Comparison of ENCODE assay signal across 1 cellular context in the genomic region with DNA sequence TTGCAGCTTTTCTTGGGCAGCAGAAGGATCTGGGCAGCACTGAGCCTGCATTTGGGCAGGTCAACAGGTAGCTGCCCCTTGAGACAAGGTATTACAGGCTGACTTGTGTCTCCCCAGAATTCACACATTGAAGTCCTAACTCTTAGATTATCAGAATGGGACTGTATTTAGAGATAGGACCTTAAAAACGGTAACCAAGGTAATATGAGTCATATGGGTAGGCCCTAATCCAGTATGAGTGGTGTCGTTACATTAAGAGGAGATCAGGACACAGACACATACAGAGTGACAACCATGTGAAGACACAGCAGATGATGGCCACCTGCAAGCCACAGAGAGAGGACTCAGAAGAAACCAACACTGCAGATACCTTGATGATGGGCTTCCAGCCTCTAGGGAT.
A peak's percentile ranks its signal among the peaks of the same experiment; 100 is the strongest.
TF ChIP-seq lines count a peak whose summit lies in the region.

No MANE protein-coding gene starts in this region.

TF ChIP-seq in GM12878, 131 proteins besides CTCF, POLR2A, EP300 and RAD21:
- TF ChIP-seq, protein P1, sequence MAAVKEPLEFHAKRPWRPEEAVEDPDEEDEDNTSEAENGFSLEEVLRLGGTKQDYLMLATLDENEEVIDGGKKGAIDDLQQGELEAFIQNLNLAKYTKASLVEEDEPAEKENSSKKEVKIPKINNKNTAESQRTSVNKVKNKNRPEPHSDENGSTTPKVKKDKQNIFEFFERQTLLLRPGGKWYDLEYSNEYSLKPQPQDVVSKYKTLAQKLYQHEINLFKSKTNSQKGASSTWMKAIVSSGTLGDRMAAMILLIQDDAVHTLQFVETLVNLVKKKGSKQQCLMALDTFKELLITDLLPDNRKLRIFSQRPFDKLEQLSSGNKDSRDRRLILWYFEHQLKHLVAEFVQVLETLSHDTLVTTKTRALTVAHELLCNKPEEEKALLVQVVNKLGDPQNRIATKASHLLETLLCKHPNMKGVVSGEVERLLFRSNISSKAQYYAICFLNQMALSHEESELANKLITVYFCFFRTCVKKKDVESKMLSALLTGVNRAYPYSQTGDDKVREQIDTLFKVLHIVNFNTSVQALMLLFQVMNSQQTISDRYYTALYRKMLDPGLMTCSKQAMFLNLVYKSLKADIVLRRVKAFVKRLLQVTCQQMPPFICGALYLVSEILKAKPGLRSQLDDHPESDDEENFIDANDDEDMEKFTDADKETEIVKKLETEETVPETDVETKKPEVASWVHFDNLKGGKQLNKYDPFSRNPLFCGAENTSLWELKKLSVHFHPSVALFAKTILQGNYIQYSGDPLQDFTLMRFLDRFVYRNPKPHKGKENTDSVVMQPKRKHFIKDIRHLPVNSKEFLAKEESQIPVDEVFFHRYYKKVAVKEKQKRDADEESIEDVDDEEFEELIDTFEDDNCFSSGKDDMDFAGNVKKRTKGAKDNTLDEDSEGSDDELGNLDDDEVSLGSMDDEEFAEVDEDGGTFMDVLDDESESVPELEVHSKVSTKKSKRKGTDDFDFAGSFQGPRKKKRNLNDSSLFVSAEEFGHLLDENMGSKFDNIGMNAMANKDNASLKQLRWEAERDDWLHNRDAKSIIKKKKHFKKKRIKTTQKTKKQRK (IDR thresholded peaks at IDR 0.05; ENCODE audit: low read depth, low read length) = no peak
- TF ChIP-seq IRF4 (IDR thresholded peaks at IDR 0.05; ENCODE audit: low read depth, low read length) (0 out of 2 replicates have a peak, but pooled peaks have one; percentile 15), PAX5 (IDR thresholded peaks at IDR 0.05; ENCODE audit: borderline replicate concordance, low read depth, low read length) (no peak)
- TF ChIP-seq, protein P2, sequence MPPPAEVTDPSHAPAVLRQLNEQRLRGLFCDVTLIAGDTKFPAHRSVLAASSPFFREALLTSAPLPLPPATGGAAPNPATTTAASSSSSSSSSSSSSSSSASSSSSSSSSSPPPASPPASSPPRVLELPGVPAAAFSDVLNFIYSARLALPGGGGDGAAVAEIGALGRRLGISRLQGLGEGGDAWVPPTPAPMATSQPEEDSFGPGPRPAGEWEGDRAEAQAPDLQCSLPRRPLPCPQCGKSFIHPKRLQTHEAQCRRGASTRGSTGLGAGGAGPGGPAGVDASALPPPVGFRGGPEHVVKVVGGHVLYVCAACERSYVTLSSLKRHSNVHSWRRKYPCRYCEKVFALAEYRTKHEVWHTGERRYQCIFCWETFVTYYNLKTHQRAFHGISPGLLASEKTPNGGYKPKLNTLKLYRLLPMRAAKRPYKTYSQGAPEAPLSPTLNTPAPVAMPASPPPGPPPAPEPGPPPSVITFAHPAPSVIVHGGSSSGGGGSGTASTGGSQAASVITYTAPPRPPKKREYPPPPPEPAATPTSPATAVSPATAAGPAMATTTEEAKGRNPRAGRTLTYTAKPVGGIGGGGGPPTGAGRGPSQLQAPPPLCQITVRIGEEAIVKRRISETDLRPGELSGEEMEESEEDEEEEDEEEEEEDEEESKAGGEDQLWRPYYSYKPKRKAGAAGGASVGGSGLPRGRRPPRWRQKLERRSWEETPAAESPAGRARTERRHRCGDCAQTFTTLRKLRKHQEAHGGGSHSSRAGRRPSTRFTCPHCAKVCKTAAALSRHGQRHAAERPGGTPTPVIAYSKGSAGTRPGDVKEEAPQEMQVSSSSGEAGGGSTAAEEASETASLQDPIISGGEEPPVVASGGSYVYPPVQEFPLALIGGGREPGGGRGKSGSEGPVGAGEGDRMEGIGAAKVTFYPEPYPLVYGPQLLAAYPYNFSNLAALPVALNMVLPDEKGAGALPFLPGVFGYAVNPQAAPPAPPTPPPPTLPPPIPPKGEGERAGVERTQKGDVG (CRISPR knock-in tag; IDR thresholded peaks at IDR 0.05) = no peak
